Comparison of ENCODE assay signal across 24 cellular contexts in genomic region chr14:105138551-105139111, GRCh38.
"Had no signal": no experiment of that assay in that cellular context is flagged by ENCODE, and none has a peak within 500 bp of the region (broad histone marks: within the 10 kb centered on the region; RNA-seq: fewer than 3 reads in every experiment).

No MANE protein-coding gene starts in this region.

- ATAC-seq: activated naive CD8-positive, alpha-beta T cell treated with anti-CD3 and anti-CD28 coated beads, Interleukin-2, amount 50 U/mL, for 24 hours; stimulated activated effector memory CD8-positive, alpha-beta T cell treated with anti-CD3 and anti-CD28 coated beads, Interleukin-12 subunit alpha, Interleukin-12 subunit beta, amount 100 ng/mL, for 72 hours; WTC11 had no signal

- H3K79me2 ChIP-seq: parathyroid adenoma had no signal

- H3K36me3 ChIP-seq: vagina had no signal

- H3K27me3 ChIP-seq: right atrium auricular region, upper lobe of left lung, vagina had no signal

- H3K4me1 ChIP-seq: esophagus muscularis mucosa, left ventricle myocardium inferior, parathyroid adenoma, right atrium auricular region, upper lobe of left lung, vagina had no signal

- H2AFZ ChIP-seq: parathyroid adenoma had no signal

- H3K9ac ChIP-seq: parathyroid adenoma had no signal

- H3K9me3 ChIP-seq: vagina had no signal

- H3K27ac ChIP-seq: esophagus muscularis mucosa, left ventricle myocardium inferior, parathyroid adenoma, right atrium auricular region, upper lobe of left lung, vagina had no signal

- H3K4me3 ChIP-seq: esophagus muscularis mucosa, left ventricle myocardium inferior, lung, right atrium auricular region, upper lobe of left lung, vagina had no signal

- DNase-seq: activated CD4-positive, alpha-beta memory T cell treated with anti-CD3 and anti-CD28 coated beads, Interleukin-2, amount 10 ng/mL, durations not matched to agents 7 days and 5 days; activated CD4-positive, alpha-beta T cell treated with anti-CD3 and anti-CD28 coated beads for 1 hour; activated CD4-positive, alpha-beta T cell treated with anti-CD3 and anti-CD28 coated beads, Interleukin-2, amount 10 ng/mL, durations not matched to agents 7 days and 5 days; activated CD8-positive, alpha-beta memory T cell treated with anti-CD3 and anti-CD28 coated beads, Interleukin-2, amount 50 U/mL, for 48 hours; activated naive CD8-positive, alpha-beta T cell treated with anti-CD3 and anti-CD28 coated beads, Interleukin-2, amount 50 U/mL, for 24 hours; activated T-cell treated with anti-CD3 and anti-CD28 coated beads, Interleukin-2, amount 50 U/mL, for 24 hours; dermis blood vessel endothelial cell; effector CD4-positive, alpha-beta T cell; foreskin melanocyte; left ventricle myocardium inferior; mesendoderm; stimulated activated CD4-positive, alpha-beta T cell treated with anti-CD3 and anti-CD28 coated beads, Interleukin-12 subunit alpha, Interleukin-12 subunit beta, amount 100 ng/mL, for 4 hours; stimulated activated CD4-positive, alpha-beta T cell treated with anti-CD3 and anti-CD28 coated beads, Interleukin-4, amount 100 ng/mL, for 1 hour; T-helper 2 cell had no signal

- FAIRE-seq: bronchial epithelial cell, colon had no signal
